Comparison of ENCODE assay signal across 8 cellular contexts in the genomic region with DNA sequence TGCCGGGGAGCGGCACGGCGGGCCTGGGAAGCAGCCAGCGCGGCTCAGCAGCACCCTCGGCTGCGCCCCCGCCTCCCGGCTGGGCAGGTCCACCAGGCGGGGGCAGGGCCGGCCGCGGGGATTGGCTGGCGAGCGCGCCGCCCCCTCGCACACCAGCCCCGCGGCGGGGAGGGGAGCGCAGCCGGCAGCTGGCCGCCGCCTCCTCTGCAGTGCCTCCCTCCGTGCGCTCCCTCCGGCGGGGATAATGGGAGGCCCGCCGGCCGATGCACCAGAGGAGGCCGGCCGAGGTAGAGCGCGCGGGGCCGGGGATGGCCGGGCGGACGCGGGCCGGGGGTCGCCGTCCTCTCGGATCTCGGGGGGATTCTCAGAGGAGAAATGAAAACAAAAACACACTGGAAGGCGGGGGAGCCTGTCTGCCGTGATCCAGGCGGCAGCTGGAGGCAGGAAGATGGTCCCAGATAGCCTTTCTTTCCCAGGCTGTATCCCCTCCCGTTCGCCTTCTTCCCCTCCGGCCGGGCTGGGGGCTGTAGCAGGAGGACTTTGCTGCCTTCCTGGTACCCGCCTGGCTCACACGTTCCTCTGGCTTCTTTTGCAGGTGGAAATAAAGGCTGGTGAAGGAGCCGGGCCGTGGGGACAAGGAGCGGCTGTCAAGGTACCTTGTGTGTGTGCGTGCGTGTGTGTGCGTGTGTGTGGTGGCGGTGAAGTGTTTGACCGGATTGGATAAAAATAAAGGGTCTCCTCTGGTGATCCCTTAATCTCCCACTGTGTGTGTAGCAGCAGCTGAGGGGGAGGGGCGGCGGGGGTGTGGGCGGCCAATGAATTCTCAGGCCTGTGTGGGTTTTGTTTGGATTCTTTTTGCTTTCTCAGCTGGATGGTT. TPM values are rescaled to one million over a fixed set of nuclear protein-coding genes. Genes with fewer than 3 reads are reported as not detected.
A peak's percentile ranks its signal among the peaks of the same experiment; 100 is the strongest.
DNase-seq lines count a peak whose midpoint lies in the region; ATAC-seq and TF ChIP-seq lines count a peak whose summit lies in the region.

No MANE protein-coding gene starts in this region.

- peaks cover 24% of the 10 kb centered on the region for H3K36me3 ChIP-seq in OCI-LY7 (ENCODE audit: insufficient read depth, low read length)

- POLR2A ChIA-PET in OCI-LY7 (lab: Charles Lee) = interaction anchor here (0.6 kb wide), 1 partner anchor 26 kb away, joined by 3 read pairs; no protein-coding TSS in a partner anchor

- H3K4me1 ChIP-seq in OCI-LY7 (ENCODE audit: insufficient read depth, low read length, poor library complexity, severe bottlenecking) = peaks cover 19% of the 10 kb centered on the region

- peaks cover 8% of the 10 kb centered on the region; the same call in 1 of the 2 replicates for H4K20me1 ChIP-seq in OCI-LY7 (ENCODE audit: insufficient read depth, low read length)

- H3K27ac Mint-ChIP-seq in activated T-helper 2 cell treated with anti-CD3 and anti-CD28 coated beads, Interferon-gamma antibody, Interleukin-2, Interleukin-4, amounts not matched to agents 10 μg/mL and 5 μg/mL and 100 μg/mL, durations not matched to agents 14 hours and 24 hours and 36 hours = no peak overlapping the region
- peak overlapping the region; percentile 92 for H3K27ac Mint-ChIP-seq in nephron progenitor cell

- no peak overlapping the region for H3K27ac ChIP-seq in OCI-LY7 (ENCODE audit: low read depth, low read length, poor library complexity, severe bottlenecking)

- H3K4me3 ChIP-seq in OCI-LY7 (ENCODE audit: low read depth, low read length, poor library complexity, severe bottlenecking) (peak overlapping the region; percentile 52), fibroblast of villous mesenchyme (ENCODE audit: low read depth, low read length) (peak overlapping the region; percentile 82)

- H3K9me2 ChIP-seq in OCI-LY7 (ENCODE audit: insufficient read depth, low read length) = no peaks in the 10 kb centered on the region

- no peaks in the 10 kb centered on the region; the same call in 1 of the 2 replicates for H3K79me2 ChIP-seq in OCI-LY7 (ENCODE audit: insufficient read depth, low read depth, low read length)

- H3K9me3 ChIP-seq in OCI-LY7 (ENCODE audit: low read length) = no peaks in the 10 kb centered on the region

- H3K4me1 Mint-ChIP-seq in activated T-helper 2 cell treated with anti-CD3 and anti-CD28 coated beads, Interferon-gamma antibody, Interleukin-2, Interleukin-4, amounts not matched to agents 10 μg/mL and 5 μg/mL and 100 μg/mL, durations not matched to agents 14 hours and 24 hours and 36 hours (ENCODE audit: low read depth) = peaks cover 69% of the 10 kb centered on the region
- H3K4me1 Mint-ChIP-seq in nephron progenitor cell = peaks cover 93% of the 10 kb centered on the region

- intact Hi-C loops in OCI-LY7 (cut with micrococcal nuclease; ENCODE audit: unreplicated experiment) = loop anchor here (5.0 kb wide), 1 partner anchor 145 kb away; a partner anchor contains a TSS
- intact Hi-C loops in activated T-helper 2 cell treated with anti-CD3 and anti-CD28 coated beads, Interferon-gamma antibody, Interleukin-2, Interleukin-4, amounts not matched to agents 10 μg/mL and 5 μg/mL and 100 μg/mL, durations not matched to agents 14 hours and 24 hours and 36 hours (cut with micrococcal nuclease) = loop anchor here (5.0 kb wide), 2 partner anchors 40 to 170 kb away; no protein-coding TSS in a partner anchor

- peaks cover 22% of the 10 kb centered on the region for H3K36me3 Mint-ChIP-seq in activated T-helper 2 cell treated with anti-CD3 and anti-CD28 coated beads, Interferon-gamma antibody, Interleukin-2, Interleukin-4, amounts not matched to agents 10 μg/mL and 5 μg/mL and 100 μg/mL, durations not matched to agents 14 hours and 24 hours and 36 hours (ENCODE audit: low read depth)
- H3K36me3 Mint-ChIP-seq in nephron progenitor cell (ENCODE audit: low read depth) = peaks cover 2% of the 10 kb centered on the region

- no TSS peak for BruUV-seq in OCI-LY7 (replicated peaks; lab: Mats Ljungman, UMichigan)

- ATAC-seq in GM19455 (IDR thresholded peaks at IDR 0.05; ENCODE audit: unreplicated experiment) = peak; percentile 94
- peak; percentile 88 for ATAC-seq in HG03571 (IDR thresholded peaks at IDR 0.05; ENCODE audit: unreplicated experiment)

- H3K4me2 ChIP-seq in OCI-LY7 (ENCODE audit: low read length) = peak overlapping the region; percentile 71

- CTCF ChIA-PET in OCI-LY7 (lab: Charles Lee; ENCODE audit: unreplicated experiment) = no interaction called here

- no peak overlapping the region for H2AFZ ChIP-seq in OCI-LY7 (ENCODE audit: low read length)

- TF ChIP-seq CTCF in OCI-LY7 (conservative IDR thresholded peaks at IDR 0.05; ENCODE audit: low read length) (no peak), fibroblast of villous mesenchyme (IDR thresholded peaks at IDR 0.05; ENCODE audit: insufficient read depth, low read depth, low read length) (no peak), nephron progenitor cell (IDR thresholded peaks at IDR 0.05) (no peak)

- DNase-seq in CD1c-positive myeloid dendritic cell (ENCODE audit: extremely low spot score) = peak; percentile 88
- peak; percentile 76 for DNase-seq in OCI-LY7 (ENCODE audit: low spot score)
- DNase-seq in activated T-helper 2 cell treated with anti-CD3 and anti-CD28 coated beads, Interferon-gamma antibody, Interleukin-2, Interleukin-4, amounts not matched to agents 10 μg/mL and 5 μg/mL and 100 μg/mL, durations not matched to agents 14 hours and 24 hours and 36 hours (ENCODE audit: low spot score) = peak; percentile 76
- DNase-seq in fibroblast of villous mesenchyme (ENCODE audit: low read depth) = peak; percentile 86
- peak; percentile 89 for DNase-seq in nephron progenitor cell
- peak; percentile 68 for DNase-seq in stromal cell of bone marrow (ENCODE audit: low read depth)

- H3K4me3 Mint-ChIP-seq in activated T-helper 2 cell treated with anti-CD3 and anti-CD28 coated beads, Interferon-gamma antibody, Interleukin-2, Interleukin-4, amounts not matched to agents 10 μg/mL and 5 μg/mL and 100 μg/mL, durations not matched to agents 14 hours and 24 hours and 36 hours (ENCODE audit: low read depth) = peak overlapping the region; percentile 79
- peak overlapping the region; percentile 91 for H3K4me3 Mint-ChIP-seq in nephron progenitor cell

- H3K9me3 Mint-ChIP-seq in activated T-helper 2 cell treated with anti-CD3 and anti-CD28 coated beads, Interferon-gamma antibody, Interleukin-2, Interleukin-4, amounts not matched to agents 10 μg/mL and 5 μg/mL and 100 μg/mL, durations not matched to agents 14 hours and 24 hours and 36 hours = no peaks in the 10 kb centered on the region
- H3K9me3 Mint-ChIP-seq in nephron progenitor cell = no peaks in the 10 kb centered on the region

- H3K27me3 Mint-ChIP-seq in activated T-helper 2 cell treated with anti-CD3 and anti-CD28 coated beads, Interferon-gamma antibody, Interleukin-2, Interleukin-4, amounts not matched to agents 10 μg/mL and 5 μg/mL and 100 μg/mL, durations not matched to agents 14 hours and 24 hours and 36 hours (ENCODE audit: low read depth) = no peaks in the 10 kb centered on the region
- H3K27me3 Mint-ChIP-seq in nephron progenitor cell (ENCODE audit: low read depth, poor library complexity) = peaks cover 7% of the 10 kb centered on the region

RNA-seq across cellular contexts. Expression of a gene that starts 18.0 kb away (rescaled TPM):
- 11.9 and 14.7 TPM in 2 replicates for total RNA-seq in OCI-LY7 (2014; rRNA removed; shearing (Covaris generic))
- 24.8 and 25.2 TPM in 2 replicates for total RNA-seq in OCI-LY7 (2022)
- total RNA-seq in activated T-helper 2 cell treated with anti-CD3 and anti-CD28 coated beads, Interferon-gamma antibody, Interleukin-2, Interleukin-4, amounts not matched to agents 10 μg/mL and 5 μg/mL and 100 μg/mL, durations not matched to agents 14 hours and 24 hours and 36 hours = 23.5 and 23.6 TPM in 2 replicates
- 5.6 and 7.7 TPM in 2 replicates for total RNA-seq in fibroblast of villous mesenchyme
